ENCODE assay signal across 16 cellular contexts in genomic region chr14:50103558-50103957, GRCh38. TPM values are rescaled to one million over a fixed set of nuclear protein-coding genes. Genes with fewer than 3 reads are reported as not detected.
DNase-seq lines count a peak whose midpoint lies in the region; ATAC-seq and TF ChIP-seq lines count a peak whose summit lies in the region.
"Had no signal": no experiment of that assay in that cellular context is flagged by ENCODE, and none has a peak within 500 bp of the region (broad histone marks: within the 10 kb centered on the region; RNA-seq: fewer than 3 reads in every experiment).

No MANE protein-coding gene starts in this region.

- no peaks in the 10 kb centered on the region for H3K27me3 Mint-ChIP-seq in activated naive CD4-positive, alpha-beta T cell treated with anti-CD3 and anti-CD28 coated beads, Interleukin-2, amount 10 ng/mL, durations not matched to agents 7 days and 5 days
- H3K27me3 Mint-ChIP-seq in activated T-helper 17 cell treated with anti-CD3 and anti-CD28 coated beads, Interleukin-2, amount 50 U/mL, for 72 hours, result no peaks in the 10 kb centered on the region
- H3K27me3 Mint-ChIP-seq in memory B cell, result no peaks in the 10 kb centered on the region
- no peaks in the 10 kb centered on the region for H3K27me3 Mint-ChIP-seq in type B pancreatic cell

- ATAC-seq in activated T-helper 17 cell treated with anti-CD3 and anti-CD28 coated beads, Interleukin-2, amount 50 U/mL, for 72 hours (replicated peaks), result no peak
- ATAC-seq in memory B cell (ENCODE audit: low read depth), result no peak
- ATAC-seq: left lobe of liver had no signal

- TF ChIP-seq CTCF in type B pancreatic cell (conservative IDR thresholded peaks at IDR 0.05), result no peak

- peaks cover 29% of the 10 kb centered on the region for H3K36me3 Mint-ChIP-seq in activated naive CD4-positive, alpha-beta T cell treated with anti-CD3 and anti-CD28 coated beads, Interleukin-2, amount 10 ng/mL, durations not matched to agents 7 days and 5 days
- peaks cover 37% of the 10 kb centered on the region for H3K36me3 Mint-ChIP-seq in activated T-helper 17 cell treated with anti-CD3 and anti-CD28 coated beads, Interleukin-2, amount 50 U/mL, for 72 hours (ENCODE audit: low read depth)
- H3K36me3 Mint-ChIP-seq in memory B cell (peaks cover 12% of the 10 kb centered on the region), type B pancreatic cell (peaks cover 5% of the 10 kb centered on the region)

- H3K9me3 Mint-ChIP-seq in activated naive CD4-positive, alpha-beta T cell treated with anti-CD3 and anti-CD28 coated beads, Interleukin-2, amount 10 ng/mL, durations not matched to agents 7 days and 5 days, result no peaks in the 10 kb centered on the region
- no peaks in the 10 kb centered on the region for H3K9me3 Mint-ChIP-seq in activated T-helper 17 cell treated with anti-CD3 and anti-CD28 coated beads, Interleukin-2, amount 50 U/mL, for 72 hours
- no peaks in the 10 kb centered on the region for H3K9me3 Mint-ChIP-seq in memory B cell
- no peaks in the 10 kb centered on the region for H3K9me3 Mint-ChIP-seq in type B pancreatic cell

- CTCF ChIA-PET in activated naive CD4-positive, alpha-beta T cell treated with anti-CD3 and anti-CD28 coated beads, Interleukin-2, amount 10 ng/mL, durations not matched to agents 7 days and 5 days (lab: Charles Lee), result interaction anchor here (1.1 to 3.8 kb wide), 16 partner anchors 9 to 250 kb away, joined by 3 to 27 read pairs (median 6); partner anchors contain the start of gene NEMF

- H3K4me3 Mint-ChIP-seq in activated naive CD4-positive, alpha-beta T cell treated with anti-CD3 and anti-CD28 coated beads, Interleukin-2, amount 10 ng/mL, durations not matched to agents 7 days and 5 days, result peak overlapping the region; percentile 66
- H3K4me3 Mint-ChIP-seq in activated T-helper 17 cell treated with anti-CD3 and anti-CD28 coated beads, Interleukin-2, amount 50 U/mL, for 72 hours, result peak overlapping the region; percentile 73
- peak overlapping the region; percentile 64 for H3K4me3 Mint-ChIP-seq in memory B cell
- no peak overlapping the region for H3K4me3 Mint-ChIP-seq in type B pancreatic cell

- DNase-seq in activated naive CD4-positive, alpha-beta T cell treated with anti-CD3 and anti-CD28 coated beads, Interleukin-2, amount 10 ng/mL, durations not matched to agents 7 days and 5 days, result no peak
- DNase-seq in activated naive CD4-positive, alpha-beta T cell treated with anti-CD3 and anti-CD28 coated beads, Interleukin-2, amount 50 U/mL, for 16 hours, result no peak
- no peak for DNase-seq in memory B cell (ENCODE audit: low spot score in 2 of 2)
- DNase-seq in type B pancreatic cell (ENCODE audit: extremely low spot score, unreplicated experiment), result no peak
- DNase-seq in NCI-H2196 treated with DMSO at 0.1 percent for 48 hours (lab: John Stamatoyannopoulos, UW; ENCODE audit: unreplicated experiment), result no peak
- no peak for DNase-seq in NCI-H510A (lab: John Stamatoyannopoulos, UW)
- DNase-seq in NK-92 treated with Interleukin-12 subunit alpha and Interleukin-12 subunit beta, amount 100 ng/mL, for 24 hours (lab: John Stamatoyannopoulos, UW), result no peak
- DNase-seq: activated CD8-positive, alpha-beta memory T cell treated with anti-CD3 and anti-CD28 coated beads for 24 hours; COR-L47; dorsolateral prefrontal cortex; MG63; NCI-H146; nucleus accumbens; RPMI8226 had no signal

- peak overlapping the region; percentile 37 for H3K27ac Mint-ChIP-seq in activated naive CD4-positive, alpha-beta T cell treated with anti-CD3 and anti-CD28 coated beads, Interleukin-2, amount 10 ng/mL, durations not matched to agents 7 days and 5 days
- H3K27ac Mint-ChIP-seq in activated T-helper 17 cell treated with anti-CD3 and anti-CD28 coated beads, Interleukin-2, amount 50 U/mL, for 72 hours, result peak overlapping the region; percentile 47
- H3K27ac Mint-ChIP-seq in memory B cell (peak overlapping the region; percentile 85), type B pancreatic cell (peak overlapping the region; percentile 64)

- peaks cover 52% of the 10 kb centered on the region for H3K4me1 Mint-ChIP-seq in activated naive CD4-positive, alpha-beta T cell treated with anti-CD3 and anti-CD28 coated beads, Interleukin-2, amount 10 ng/mL, durations not matched to agents 7 days and 5 days
- H3K4me1 Mint-ChIP-seq in activated T-helper 17 cell treated with anti-CD3 and anti-CD28 coated beads, Interleukin-2, amount 50 U/mL, for 72 hours, result peaks cover 21% of the 10 kb centered on the region
- H3K4me1 Mint-ChIP-seq in memory B cell (peaks cover 23% of the 10 kb centered on the region), type B pancreatic cell (ENCODE audit: unreplicated experiment) (peaks cover 4% of the 10 kb centered on the region)

RNA-seq across cellular contexts. Expression of gene VCPKMT, which starts 12.8 kb away (rescaled TPM):
- 10 to 100 TPM in 1 of 2 donors, 1 to 10 TPM in 1; 8.2 to 11.4 TPM for total RNA-seq in activated T-helper 17 cell treated with anti-CD3 and anti-CD28 coated beads, Interleukin-2, amount 50 U/mL, for 72 hours
- total RNA-seq in type B pancreatic cell (ENCODE audit: low replicate concordance), result 11.6 and 13.9 TPM in 2 replicates
